Comparison of ENCODE assay signal across 11 cellular contexts in the genomic region with DNA sequence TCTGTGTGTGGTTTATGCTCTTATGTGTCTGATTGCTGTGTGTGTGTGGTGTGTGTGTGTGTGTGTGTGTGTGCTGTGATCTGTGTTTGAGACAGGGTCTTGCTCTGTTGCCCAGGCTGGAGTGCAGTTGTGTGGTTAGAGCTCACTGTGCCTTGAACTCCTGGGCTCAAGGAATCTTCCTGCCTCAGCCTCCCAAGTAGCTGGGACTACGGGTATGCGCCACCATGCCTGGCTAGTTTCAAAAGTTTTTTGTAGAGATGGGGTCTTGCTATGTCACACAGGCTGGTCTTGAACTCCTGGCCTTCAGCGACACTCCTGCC. TPM values are rescaled to one million over a fixed set of nuclear protein-coding genes. Genes with fewer than 3 reads are reported as not detected.
DNase-seq lines count a peak whose midpoint lies in the region; ATAC-seq and TF ChIP-seq lines count a peak whose summit lies in the region.
"Had no signal": no experiment of that assay in that cellular context is flagged by ENCODE, and none has a peak within 500 bp of the region (broad histone marks: within the 10 kb centered on the region; RNA-seq: fewer than 3 reads in every experiment).

No MANE protein-coding gene starts in this region.

- H3K4me3 ChIP-seq in mammary epithelial cell (replicated peaks in 1 of 3; ENCODE audit: insufficient read depth in 1 of 3, low read depth in 2 of 3, low read length in 3 of 3) (no peak overlapping the region), muscle layer of colon (ENCODE audit: low read depth in 1 of 2, low read length in 2 of 2) (no peak overlapping the region), vagina (no peak overlapping the region)

- H4K20me1 ChIP-seq in mammary epithelial cell (ENCODE audit: insufficient read depth, low read length): no peaks in the 10 kb centered on the region

- H3K4me1 Mint-ChIP-seq in natural killer cell treated with Interleukin-12 subunit alpha and Interleukin-12 subunit beta and Interleukin-15 and Interleukin-18, amount 100 ng/mL, for 72 hours (ENCODE audit: low read depth in 2 of 2): peaks cover 42 to 50% of the 10 kb centered on the region in 2 donors
- H3K4me1 Mint-ChIP-seq in natural killer cell: peaks cover 34 to 43% of the 10 kb centered on the region in 2 donors

- 84% methylated on average over 3 of the region's 3 CpGs for WGBS in mammary epithelial cell (ENCODE audit: low coverage, missing lambda C conversion rate)

- peak overlapping the region; percentile 93 for H2AFZ ChIP-seq in mammary epithelial cell (ENCODE audit: low read depth, low read length)

- TF ChIP-seq POLR2A in vagina (IDR thresholded peaks at IDR 0.05): no peak

- CTCF ChIA-PET in mammary epithelial cell (lab: Charles Lee; ENCODE audit: low non-redundant PET): interaction anchor here (0.6 kb wide), 1 partner anchor 232 kb away, joined by 3 read pairs; no protein-coding TSS in a partner anchor

- H3K27ac ChIP-seq in mammary epithelial cell (ENCODE audit: insufficient read depth, low read depth, low read length): no peak overlapping the region
- H3K27ac ChIP-seq in muscle layer of colon (ENCODE audit: low read depth, low read length): peak overlapping the region; percentile 49
- H3K27ac ChIP-seq in vagina: peak overlapping the region; percentile 49

- BruUV-seq in mammary epithelial cell (replicated peaks; lab: Mats Ljungman, UMichigan): no TSS peak

- H3K9ac ChIP-seq in mammary epithelial cell (ENCODE audit: insufficient read depth, low read length) (no peak overlapping the region), muscle layer of colon (ENCODE audit: low read length) (no peak overlapping the region)

- no peaks in the 10 kb centered on the region for H3K9me3 Mint-ChIP-seq in natural killer cell treated with Interleukin-12 subunit alpha and Interleukin-12 subunit beta and Interleukin-15 and Interleukin-18, amount 100 ng/mL, for 72 hours
- no peaks in the 10 kb centered on the region for H3K9me3 Mint-ChIP-seq in natural killer cell
- H3K9me3 Mint-ChIP-seq: activated T-cell treated with anti-CD3 and anti-CD28 coated beads, Interleukin-2, amount 50 U/mL, for 4 hours; central memory CD8-positive, alpha-beta T cell; H9 had no signal

- dilution Hi-C loops in mammary epithelial cell (cut with HindIII; ENCODE audit: low sequenced_read_pairs): no loop called here

- ATAC-seq in natural killer cell treated with Interleukin-12 subunit alpha and Interleukin-12 subunit beta and Interleukin-15 and Interleukin-18, amount 100 ng/mL, for 72 hours: no peak
- ATAC-seq in natural killer cell (no peak), HG03108 (IDR thresholded peaks at IDR 0.05; ENCODE audit: unreplicated experiment) (no peak)

- peaks cover 9% of the 10 kb centered on the region for H3K36me3 Mint-ChIP-seq in natural killer cell treated with Interleukin-12 subunit alpha and Interleukin-12 subunit beta and Interleukin-15 and Interleukin-18, amount 100 ng/mL, for 72 hours
- H3K36me3 Mint-ChIP-seq in natural killer cell: no peaks in the 10 kb centered on the region

- H3K79me2 ChIP-seq in mammary epithelial cell (ENCODE audit: insufficient read depth, low read length): peaks cover 11% of the 10 kb centered on the region

- H3K4me1 ChIP-seq in mammary epithelial cell (ENCODE audit: insufficient read depth, low read length) (peaks cover 22% of the 10 kb centered on the region), muscle layer of colon (ENCODE audit: insufficient read depth, low read length) (peaks cover 9% of the 10 kb centered on the region), vagina (peaks cover 42% of the 10 kb centered on the region)

- no peaks in the 10 kb centered on the region for H3K9me3 ChIP-seq in mammary epithelial cell (replicated peaks; ENCODE audit: insufficient read depth, low read length)
- no peaks in the 10 kb centered on the region for H3K9me3 ChIP-seq in muscle layer of colon (ENCODE audit: low read length)
- no peaks in the 10 kb centered on the region for H3K9me3 ChIP-seq in vagina

- in situ Hi-C loops in mammary epithelial cell (cut with MboI; ENCODE audit: low sequenced_read_pairs in 2 of 2): loop anchor here in 1 of 2 donors (10.0 kb wide), 1 partner anchor 438 kb away; a partner anchor contains a TSS

- no peaks in the 10 kb centered on the region for H3K27me3 ChIP-seq in mammary epithelial cell (ENCODE audit: insufficient read depth, low read length)
- H3K27me3 ChIP-seq in muscle layer of colon (ENCODE audit: control insufficient read depth in 1 of 2, insufficient read depth in 2 of 2, low read length in 2 of 2): peaks cover 0 to 4% of the 10 kb centered on the region in 2 donors
- no peaks in the 10 kb centered on the region for H3K27me3 ChIP-seq in vagina

- TF ChIP-seq CTCF in natural killer cell (IDR thresholded peaks at IDR 0.05) (no peak), mammary epithelial cell (conservative IDR thresholded peaks at IDR 0.05 in 1 of 2, IDR thresholded peaks at IDR 0.05 in 1 of 2; ENCODE audit: extremely low read depth in 1 of 2, insufficient read depth in 1 of 2, low read depth in 1 of 2, low read length in 2 of 2) (no peak), vagina (IDR thresholded peaks at IDR 0.05) (no peak)

- no peak overlapping the region for H3K27ac Mint-ChIP-seq in natural killer cell treated with Interleukin-12 subunit alpha and Interleukin-12 subunit beta and Interleukin-15 and Interleukin-18, amount 100 ng/mL, for 72 hours
- peak overlapping the region in 1 of 2 donors; percentile 81 for H3K27ac Mint-ChIP-seq in natural killer cell
- H3K27ac Mint-ChIP-seq: H9 had no signal

- intact Hi-C loops in natural killer cell (cut with micrococcal nuclease): loop anchor here (5.0 kb wide), 3 partner anchors 66 to 476 kb away; a partner anchor contains a TSS
- intact Hi-C loops in mammary epithelial cell (cut with micrococcal nuclease): loop anchor here (5.0 kb wide), 1 partner anchor 186 kb away; no protein-coding TSS in a partner anchor
- intact Hi-C loops in vagina (cut with DNase I): no loop called here

- no peaks in the 10 kb centered on the region for H3K27me3 Mint-ChIP-seq in natural killer cell treated with Interleukin-12 subunit alpha and Interleukin-12 subunit beta and Interleukin-15 and Interleukin-18, amount 100 ng/mL, for 72 hours
- no peaks in the 10 kb centered on the region for H3K27me3 Mint-ChIP-seq in natural killer cell (ENCODE audit: low read depth in 2 of 2)
- H3K27me3 Mint-ChIP-seq: central memory CD8-positive, alpha-beta T cell had no signal

- DNase-seq in natural killer cell treated with Interleukin-12 subunit alpha and Interleukin-12 subunit beta and Interleukin-15 and Interleukin-18, amount 100 ng/mL, for 72 hours (ENCODE audit: low spot score): no peak
- no peak for DNase-seq in natural killer cell
- no peak for DNase-seq in mammary epithelial cell
- DNase-seq in vagina (ENCODE audit: extremely low spot score in 2 of 2): no peak
- no peak for DNase-seq in EL
- no peak for DNase-seq in NCI-H226

- H3K4me2 ChIP-seq in mammary epithelial cell (ENCODE audit: insufficient read depth, low read depth, low read length): no peak overlapping the region

- H3K36me3 ChIP-seq in mammary epithelial cell (ENCODE audit: insufficient read depth, low read length): no peaks in the 10 kb centered on the region
- H3K36me3 ChIP-seq in muscle layer of colon (ENCODE audit: insufficient read depth, low read length): no peaks in the 10 kb centered on the region
- no peaks in the 10 kb centered on the region for H3K36me3 ChIP-seq in vagina

- H3K4me3 Mint-ChIP-seq in natural killer cell treated with Interleukin-12 subunit alpha and Interleukin-12 subunit beta and Interleukin-15 and Interleukin-18, amount 100 ng/mL, for 72 hours: peak overlapping the region; percentile 13
- no peak overlapping the region for H3K4me3 Mint-ChIP-seq in natural killer cell
- H3K4me3 Mint-ChIP-seq: activated T-cell treated with anti-CD3 and anti-CD28 coated beads, Interleukin-2, amount 50 U/mL, for 4 hours; central memory CD8-positive, alpha-beta T cell had no signal

RNA-seq across cellular contexts. Expression of a gene that starts 3.4 kb away (rescaled TPM):
- total RNA-seq in natural killer cell treated with Interleukin-12 subunit alpha and Interleukin-12 subunit beta and Interleukin-15 and Interleukin-18, amount 100 ng/mL, for 72 hours: 10 to 100 TPM in 1 of 2 donors, 1 to 10 TPM in 1; 9.6 to 13.8 TPM
- 10 to 100 TPM; 11.5 to 16.8 (median 13.8) TPM for total RNA-seq in natural killer cell
- total RNA-seq in mammary epithelial cell: 10 to 100 TPM in 1 of 2 donors, 1 to 10 TPM in 1; 9.2 to 17.2 TPM
- polyA plus RNA-seq in mammary epithelial cell: 3.2 TPM
- 3.9 TPM for polyA minus RNA-seq in mammary epithelial cell
- total RNA-seq in vagina: 10.3 TPM

RNA-seq across cellular contexts. Expression of a gene that starts 6.3 kb away (rescaled TPM):
- total RNA-seq in natural killer cell treated with Interleukin-12 subunit alpha and Interleukin-12 subunit beta and Interleukin-15 and Interleukin-18, amount 100 ng/mL, for 72 hours: 10 to 100 TPM; 33.3 to 33.6 TPM
- total RNA-seq in natural killer cell (10 to 100 TPM; 15.2 to 22.3 (median 17.6) TPM), mammary epithelial cell (1 to 10 TPM; 1.5 to 3.5 TPM), vagina (11.8 TPM)
- 0.83 TPM for polyA plus RNA-seq in mammary epithelial cell
- polyA minus RNA-seq in mammary epithelial cell: 0.67 TPM

RNA-seq across cellular contexts. Expression of a gene that starts 7.8 kb away (rescaled TPM):
- 10 to 100 TPM; 65.9 to 87.7 TPM for total RNA-seq in natural killer cell treated with Interleukin-12 subunit alpha and Interleukin-12 subunit beta and Interleukin-15 and Interleukin-18, amount 100 ng/mL, for 72 hours
- total RNA-seq in natural killer cell: 10 to 100 TPM; 52.7 to 63.0 (median 55.0) TPM
- 10 to 100 TPM; 33.5 to 56.9 TPM for total RNA-seq in mammary epithelial cell
- polyA plus RNA-seq in mammary epithelial cell: 34.0 TPM
- polyA minus RNA-seq in mammary epithelial cell: 81.7 TPM
- total RNA-seq in vagina: 50.6 TPM

RNA-seq across cellular contexts. Expression of a gene that starts 16.9 kb away (rescaled TPM):
- 10 to 100 TPM; 32.6 to 52.9 TPM for total RNA-seq in natural killer cell treated with Interleukin-12 subunit alpha and Interleukin-12 subunit beta and Interleukin-15 and Interleukin-18, amount 100 ng/mL, for 72 hours
- total RNA-seq in natural killer cell (10 to 100 TPM; 49.9 to 58.1 (median 49.9) TPM), mammary epithelial cell (10 to 100 TPM; 28.5 to 34.3 TPM), vagina (50.1 TPM)
- 37.0 TPM for polyA plus RNA-seq in mammary epithelial cell
- 17.7 TPM for polyA minus RNA-seq in mammary epithelial cell
